In genomic region chr20:45921618-45922189, GRCh38 we compare ENCODE assay signal across 1 cellular context.
A peak's percentile ranks its signal among the peaks of the same experiment; 100 is the strongest.
TF ChIP-seq lines count a peak whose summit lies in the region.

No MANE protein-coding gene starts in this region.

TF ChIP-seq in HepG2, 621 proteins besides CTCF, POLR2A, EP300 and RAD21 (continued from another document and continues in another):
- no peak for TF ChIP-seq TFDP2 (CRISPR knock-in tag; IDR thresholded peaks at IDR 0.05)
- TF ChIP-seq RFX5 (IDR thresholded peaks at IDR 0.05; ENCODE audit: low read depth, low read length) = no peak
- TF ChIP-seq SMAD1 (CRISPR knock-in tag; IDR thresholded peaks at IDR 0.05; ENCODE audit: borderline replicate concordance, low read depth) = no peak
- TF ChIP-seq ZNF891 (CRISPR knock-in tag; IDR thresholded peaks at IDR 0.05) = no peak
- TF ChIP-seq NFIC (IDR thresholded peaks at IDR 0.05; ENCODE audit: low read length) = no peak
- no peak for TF ChIP-seq NAIF1 (CRISPR knock-in tag; IDR thresholded peaks at IDR 0.05; ENCODE audit: borderline replicate concordance)
- no peak for TF ChIP-seq THYN1 (CRISPR knock-in tag; IDR thresholded peaks at IDR 0.05; ENCODE audit: borderline replicate concordance, low read depth)
- no peak for TF ChIP-seq ZHX1 (CRISPR knock-in tag; IDR thresholded peaks at IDR 0.05; ENCODE audit: low read depth)
- no peak for TF ChIP-seq ZNF557 (CRISPR knock-in tag; IDR thresholded peaks at IDR 0.05)
- TF ChIP-seq ZBTB44 (CRISPR knock-in tag; IDR thresholded peaks at IDR 0.05) = no peak
- 0 out of 2 replicates have a peak, but pooled peaks have one; percentile 40 for TF ChIP-seq ZNF572 (CRISPR knock-in tag; IDR thresholded peaks at IDR 0.05)
- no peak for TF ChIP-seq MEIS2 (CRISPR knock-in tag; IDR thresholded peaks at IDR 0.05)
- no peak for TF ChIP-seq TP53 (CRISPR knock-in tag; conservative IDR thresholded peaks at IDR 0.05)
- TF ChIP-seq FOXA1 (IDR thresholded peaks at IDR 0.05) = no peak
- TF ChIP-seq FOXA1 (CRISPR knock-in tag; IDR thresholded peaks at IDR 0.05) = no peak
- TF ChIP-seq HES4 (CRISPR knock-in tag; IDR thresholded peaks at IDR 0.05; ENCODE audit: borderline replicate concordance) = no peak
- no peak for TF ChIP-seq NPAS2 (CRISPR knock-in tag; IDR thresholded peaks at IDR 0.05; ENCODE audit: borderline replicate concordance)
- 0 out of 2 replicates have a peak, but pooled peaks have one; percentile 2 for TF ChIP-seq ARID5B (CRISPR knock-in tag; IDR thresholded peaks at IDR 0.05)
- TF ChIP-seq ZNF451 (CRISPR knock-in tag; IDR thresholded peaks at IDR 0.05) = no peak
- TF ChIP-seq TMF1 (CRISPR knock-in tag; IDR thresholded peaks at IDR 0.05; ENCODE audit: low read depth) = no peak
- no peak for TF ChIP-seq SIX4 (CRISPR knock-in tag; IDR thresholded peaks at IDR 0.05)
- no peak for TF ChIP-seq SATB2 (CRISPR knock-in tag; IDR thresholded peaks at IDR 0.05)
- TF ChIP-seq TOE1 (CRISPR knock-in tag; IDR thresholded peaks at IDR 0.05) = no peak
- no peak for TF ChIP-seq ZEB1 (IDR thresholded peaks at IDR 0.05; ENCODE audit: insufficient replicate concordance, low read depth)
- TF ChIP-seq MAFG (CRISPR knock-in tag; IDR thresholded peaks at IDR 0.05) = 0 out of 2 replicates have a peak, but pooled peaks have one; percentile 15
- TF ChIP-seq SNAPC4 (CRISPR knock-in tag; IDR thresholded peaks at IDR 0.05) = no peak
- no peak for TF ChIP-seq MYNN (CRISPR knock-in tag; IDR thresholded peaks at IDR 0.05; ENCODE audit: low read depth)
- TF ChIP-seq SP4 (CRISPR knock-in tag; IDR thresholded peaks at IDR 0.05) = no peak
- no peak for TF ChIP-seq CREB1 (IDR thresholded peaks at IDR 0.05)
- TF ChIP-seq CREB1 (CRISPR knock-in tag; IDR thresholded peaks at IDR 0.05) = no peak
- 0 out of 2 replicates have a peak, but pooled peaks have one; percentile 17 for TF ChIP-seq RFX3 (CRISPR knock-in tag; IDR thresholded peaks at IDR 0.05)
- no peak for TF ChIP-seq USF2 (IDR thresholded peaks at IDR 0.05; ENCODE audit: low read depth, low read length)
- TF ChIP-seq USF2 (CRISPR knock-in tag; IDR thresholded peaks at IDR 0.05; ENCODE audit: borderline replicate concordance) = no peak
- no peak for TF ChIP-seq ZNF329 (CRISPR knock-in tag; IDR thresholded peaks at IDR 0.05; ENCODE audit: low read depth)
- TF ChIP-seq NFE2L2 (IDR thresholded peaks at IDR 0.05; ENCODE audit: low read length) = no peak
- no peak for TF ChIP-seq ZNF550 (CRISPR knock-in tag; IDR thresholded peaks at IDR 0.05; ENCODE audit: borderline replicate concordance)
- no peak for TF ChIP-seq ATF7-NPFF (CRISPR knock-in tag; IDR thresholded peaks at IDR 0.05; ENCODE audit: low read depth)
- TF ChIP-seq TAF1 (CRISPR knock-in tag; IDR thresholded peaks at IDR 0.05) = no peak
- TF ChIP-seq ZBTB26 (CRISPR knock-in tag; IDR thresholded peaks at IDR 0.05; ENCODE audit: borderline replicate concordance) = no peak
- TF ChIP-seq ZSCAN22 (CRISPR knock-in tag; IDR thresholded peaks at IDR 0.05) = 0 out of 2 replicates have a peak, but pooled peaks have one; percentile 38
- 0 out of 2 replicates have a peak, but pooled peaks have one; percentile 51 for TF ChIP-seq NFIB (CRISPR knock-in tag; IDR thresholded peaks at IDR 0.05; ENCODE audit: borderline replicate concordance)
- no peak for TF ChIP-seq POLR2AphosphoS2 (IDR thresholded peaks at IDR 0.05; ENCODE audit: low read depth, low read length)
- TF ChIP-seq KLF6 (CRISPR knock-in tag; IDR thresholded peaks at IDR 0.05) = no peak
- TF ChIP-seq NFKBIZ (CRISPR knock-in tag; IDR thresholded peaks at IDR 0.05) = no peak
- TF ChIP-seq ATAD3A (CRISPR knock-in tag; IDR thresholded peaks at IDR 0.05) = 0 out of 2 replicates have a peak, but pooled peaks have one; percentile 25
